In the genomic region with DNA sequence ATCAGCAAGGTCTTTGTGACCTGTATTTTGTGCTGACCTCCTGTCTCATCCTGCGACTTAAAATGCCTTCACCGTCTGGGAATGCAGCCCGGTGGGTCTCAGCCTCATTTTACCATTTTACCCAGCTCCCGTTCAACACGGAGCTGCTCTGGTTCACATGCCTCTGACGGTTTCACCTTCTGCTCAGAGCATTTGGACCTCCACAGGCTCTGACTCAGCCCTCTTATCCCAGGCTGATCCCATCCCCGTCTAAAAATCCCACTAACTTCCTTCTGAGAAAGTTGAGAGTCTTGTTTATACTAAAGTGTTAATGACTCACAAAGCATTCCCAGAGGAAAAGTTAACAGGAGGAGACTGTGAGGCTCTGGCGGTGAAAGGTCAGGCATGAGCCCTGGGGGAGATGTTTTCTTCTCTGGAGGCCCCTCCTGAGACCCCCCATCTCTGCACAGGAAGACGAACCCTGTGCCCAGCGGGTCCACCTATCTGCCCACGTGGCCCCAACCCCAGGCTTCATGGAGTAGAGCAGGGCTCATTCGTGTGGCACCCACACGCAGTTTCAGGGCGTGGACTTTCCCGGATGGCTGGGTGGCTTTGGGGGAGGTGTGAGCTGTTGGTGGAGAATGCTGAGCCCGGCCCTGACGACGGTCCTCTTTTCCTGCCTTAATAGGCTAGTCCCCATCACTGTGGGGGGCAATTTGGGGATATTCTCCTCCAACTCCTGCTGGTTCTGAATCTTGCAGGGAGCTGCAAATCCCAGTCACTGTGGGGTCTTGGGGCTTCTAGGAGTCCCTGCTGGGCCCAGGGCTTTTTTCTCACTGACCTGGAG, we compare ENCODE assay signal across 14 cellular contexts. TPM values are rescaled to one million over a fixed set of nuclear protein-coding genes. Genes with fewer than 3 reads are reported as not detected.
A peak's percentile ranks its signal among the peaks of the same experiment; 100 is the strongest.
DNase-seq lines count a peak whose midpoint lies in the region; ATAC-seq and TF ChIP-seq lines count a peak whose summit lies in the region.
"Had no signal": no experiment of that assay in that cellular context is flagged by ENCODE, and none has a peak within 500 bp of the region (broad histone marks: within the 10 kb centered on the region; RNA-seq: fewer than 3 reads in every experiment).

No MANE protein-coding gene starts in this region.

- 54 to 67% (median 59%) methylated on average over 10 to 18 of the region's 18 CpGs for WGBS in spleen, 5 donors

- no peaks in the 10 kb centered on the region for H3K27me3 ChIP-seq in neural progenitor cell
- peaks cover 3% of the 10 kb centered on the region for H3K27me3 ChIP-seq in ascending aorta
- peaks cover 0 to 91% (median 56%) of the 10 kb centered on the region in 7 donors for H3K27me3 ChIP-seq in spleen (replicated peaks in 1 of 7)

- TF ChIP-seq POLR2A in spleen (IDR thresholded peaks at IDR 0.05): no peak

- DNase-seq in Daoy (ENCODE audit: low read depth) (peak; percentile 95), LoVo (ENCODE audit: low spot score) (peak; percentile 88), dedifferentiated amniotic fluid mesenchymal stem cell (ENCODE audit: extremely low spot score) (peak; percentile 32), neural progenitor cell (ENCODE audit: low spot score) (no peak), cerebellum (ENCODE audit: low spot score) (no peak), ascending aorta (ENCODE audit: low spot score in 2 of 2) (no peak), spleen (no peak)
- DNase-seq: activated CD4-positive, alpha-beta T cell treated with anti-CD3 and anti-CD28 coated beads for 48 hours; activated naive CD4-positive, alpha-beta T cell; DMS79 treated with DMSO at 0.1 percent for 48 hours; NCI-H1930 had no signal

- peak overlapping the region; percentile 33 for H3K4me3 Mint-ChIP-seq in neural progenitor cell

- intact Hi-C loops in ascending aorta (cut with DNase I) (loop anchor here (5.0 kb wide), 1 partner anchor 175 kb away; no protein-coding TSS in a partner anchor), spleen (cut with DNase I; ENCODE audit: low total_unique reads) (no loop called here)

- H3K9me3 ChIP-seq in neural progenitor cell (ENCODE audit: low read depth): no peaks in the 10 kb centered on the region
- H3K9me3 ChIP-seq in ascending aorta: no peaks in the 10 kb centered on the region
- no peaks in the 10 kb centered on the region for H3K9me3 ChIP-seq in spleen
- H3K9me3 ChIP-seq: pancreas, tibial nerve had no signal

- H3K4me2 ChIP-seq in neural progenitor cell: no peak overlapping the region

- TF ChIP-seq CTCF in neural progenitor cell (IDR thresholded peaks at IDR 0.05) (no peak), ascending aorta (IDR thresholded peaks at IDR 0.05) (no peak), spleen (IDR thresholded peaks at IDR 0.05 in 8 of 11, conservative IDR thresholded peaks at IDR 0.05 in 3 of 11) (no peak)

- no peak overlapping the region for H3K27ac Mint-ChIP-seq in neural progenitor cell

- peaks cover 30% of the 10 kb centered on the region for H3F3A ChIP-seq in neural progenitor cell (ENCODE audit: low read depth)

- no peak for ATAC-seq in GM19467 (IDR thresholded peaks at IDR 0.05; ENCODE audit: unreplicated experiment)

- H3K4me1 ChIP-seq in neural progenitor cell (peaks cover 34% of the 10 kb centered on the region), ascending aorta (no peaks in the 10 kb centered on the region), spleen (peaks cover 0 to 21% (median 7%) of the 10 kb centered on the region in 6 donors)
- H3K4me1 ChIP-seq: pancreas had no signal

- no peak overlapping the region for H3K27ac ChIP-seq in neural progenitor cell
- H3K27ac ChIP-seq in ascending aorta: no peak overlapping the region
- H3K27ac ChIP-seq in spleen: no peak overlapping the region
- H3K27ac ChIP-seq: pancreas had no signal

- no peaks in the 10 kb centered on the region for H4K20me1 ChIP-seq in neural progenitor cell (ENCODE audit: low read depth)

- no peak overlapping the region for H3K4me3 ChIP-seq in neural progenitor cell
- H3K4me3 ChIP-seq in ascending aorta: no peak overlapping the region
- no peak overlapping the region for H3K4me3 ChIP-seq in spleen
- H3K4me3 ChIP-seq: pancreas, tibial nerve had no signal

- peaks cover 9% of the 10 kb centered on the region for H3K27me3 Mint-ChIP-seq in neural progenitor cell (ENCODE audit: insufficient read depth, low read depth)

- H3K36me3 ChIP-seq in neural progenitor cell (no peaks in the 10 kb centered on the region), ascending aorta (no peaks in the 10 kb centered on the region), spleen (no peaks in the 10 kb centered on the region)
- H3K36me3 ChIP-seq: pancreas, tibial nerve had no signal

- peaks cover 57% of the 10 kb centered on the region for H3K4me1 Mint-ChIP-seq in neural progenitor cell

- H3K36me3 Mint-ChIP-seq in neural progenitor cell: no peaks in the 10 kb centered on the region

- H3K9me3 Mint-ChIP-seq in neural progenitor cell: no peaks in the 10 kb centered on the region

- no peaks in the 10 kb centered on the region for H3K79me2 ChIP-seq in neural progenitor cell (ENCODE audit: low read depth)

- H2AFZ ChIP-seq in neural progenitor cell (replicated peaks): no peak overlapping the region

- H3K9ac ChIP-seq in neural progenitor cell: no peak overlapping the region

RNA-seq across cellular contexts. Expression of a gene that starts 3.3 kb away (rescaled TPM):
- total RNA-seq in Daoy (2014; rRNA removed; shearing (Covaris generic)): 0.51 and 1.7 TPM in 2 replicates
- not detected in 2 replicates for total RNA-seq in neural progenitor cell (ENCODE audit: low replicate concordance)
- not detected for total RNA-seq in cerebellum
- total RNA-seq in ascending aorta: not detected
- 1 to 10 TPM in 3 of 7 donors, under 1 TPM in 2, not detected in 2; 0.40 to 1.3 (median 1.0) TPM for total RNA-seq in spleen
- polyA plus RNA-seq in spleen: 1 to 10 TPM; 1.1 to 2.9 (median 1.4) TPM
- total RNA-seq: pancreas had no signal

RNA-seq across cellular contexts. Expression of a gene that starts 16.5 kb away (rescaled TPM):
- 14.4 and 22.5 TPM in 2 replicates for total RNA-seq in Daoy (2014; rRNA removed; shearing (Covaris generic))
- total RNA-seq in neural progenitor cell (ENCODE audit: low replicate concordance) (26.8 and 28.1 TPM in 2 replicates), cerebellum (18.8 TPM), ascending aorta (14.2 TPM), spleen (10 to 100 TPM; 30.8 to 41.6 (median 35.9) TPM)
- 10 to 100 TPM; 18.8 to 24.3 (median 21.2) TPM for polyA plus RNA-seq in spleen

RNA-seq across cellular contexts. Expression of a gene that starts 21.8 kb away (rescaled TPM):
- total RNA-seq in Daoy (2014; rRNA removed; shearing (Covaris generic)): 10.6 and 12.9 TPM in 2 replicates
- 9.7 and 28.4 TPM in 2 replicates for total RNA-seq in neural progenitor cell (ENCODE audit: low replicate concordance)
- 35.0 TPM for total RNA-seq in cerebellum
- total RNA-seq in ascending aorta: not detected
- not detected for total RNA-seq in spleen
- under 1 TPM in 1 of 3 donors, not detected in 2; 0.09 TPM for polyA plus RNA-seq in spleen
- total RNA-seq: pancreas had no signal

RNA-seq across cellular contexts. Expression of a gene that starts 40.2 kb away (rescaled TPM):
- total RNA-seq in Daoy (2014; rRNA removed; shearing (Covaris generic)): 79.6 and 85.6 TPM in 2 replicates
- 43.7 and 103 TPM in 2 replicates for total RNA-seq in neural progenitor cell (ENCODE audit: low replicate concordance)
- total RNA-seq in cerebellum: 32.5 TPM
- 57.0 TPM for total RNA-seq in ascending aorta
- total RNA-seq in spleen: 100 to 1,000 TPM in 3 of 7 donors, 10 to 100 TPM in 4; 51.9 to 105 (median 91.7) TPM
- polyA plus RNA-seq in spleen: 100 to 1,000 TPM in 2 of 3 donors, 10 to 100 TPM in 1; 44.4 to 165 (median 112) TPM

Comparison
In these comparisons a context has a peak if more than half of its experiments do, and no peak if none do; other contexts are left out.
1. DNase-seq: peak in Daoy (single experiment), LoVo (single experiment) and dedifferentiated amniotic fluid mesenchymal stem cell (single experiment); none in neural progenitor cell (single experiment), cerebellum (single experiment), ascending aorta (0 of 2) and spleen (single experiment).